ENCODE assay signal across 27 cellular contexts in genomic region chr7:21336743-21337142, GRCh38.
"Had no signal": no experiment of that assay in that cellular context is flagged by ENCODE, and none has a peak within 500 bp of the region (broad histone marks: within the 10 kb centered on the region; RNA-seq: fewer than 3 reads in every experiment).

No MANE protein-coding gene starts in this region.

- H3K9ac ChIP-seq: parathyroid adenoma had no signal

- H3K4me3 Mint-ChIP-seq: activated naive CD4-positive, alpha-beta T cell treated with anti-CD3 and anti-CD28 coated beads for 36 hours; activated naive CD8-positive, alpha-beta T cell treated with anti-CD3 and anti-CD28 coated beads, Interleukin-2, amount 10 ng/mL, durations not matched to agents 7 days and 5 days; central memory CD8-positive, alpha-beta T cell; effector memory CD8-positive, alpha-beta T cell; nephron; stimulated activated naive CD8-positive, alpha-beta T cell treated with anti-CD3 and anti-CD28 coated beads, Interleukin-15, Interleukin-2, amounts not matched to agents 100 ng/mL and 50 ng/mL, for 24 hours had no signal

- ATAC-seq: effector memory CD8-positive, alpha-beta T cell; right cardiac atrium; upper lobe of right lung had no signal

- H3K9me3 Mint-ChIP-seq: central memory CD8-positive, alpha-beta T cell; effector memory CD8-positive, alpha-beta T cell; stimulated activated naive CD8-positive, alpha-beta T cell treated with anti-CD3 and anti-CD28 coated beads, Interleukin-15, Interleukin-2, amounts not matched to agents 100 ng/mL and 50 ng/mL, for 24 hours had no signal

- H3K79me2 ChIP-seq: hepatocyte, parathyroid adenoma had no signal

- H2AFZ ChIP-seq: hepatocyte, parathyroid adenoma had no signal

- H3K4me1 Mint-ChIP-seq: nephron had no signal

- H3K27me3 ChIP-seq: breast epithelium, colonic mucosa, dorsolateral prefrontal cortex, esophagus muscularis mucosa, hepatocyte, thyroid gland, upper lobe of right lung had no signal

- H3K27me3 Mint-ChIP-seq: activated naive CD8-positive, alpha-beta T cell treated with anti-CD3 and anti-CD28 coated beads, Interleukin-2, amount 10 ng/mL, durations not matched to agents 7 days and 5 days; central memory CD8-positive, alpha-beta T cell; effector memory CD8-positive, alpha-beta T cell; stimulated activated naive CD8-positive, alpha-beta T cell treated with anti-CD3 and anti-CD28 coated beads, Interleukin-15, Interleukin-2, amounts not matched to agents 100 ng/mL and 50 ng/mL, for 24 hours had no signal

- H3K27ac ChIP-seq: breast epithelium, colonic mucosa, dorsolateral prefrontal cortex, esophagus muscularis mucosa, hepatocyte, left ventricle myocardium inferior, parathyroid adenoma, thyroid gland, upper lobe of right lung had no signal

- H3K4me3 ChIP-seq: breast epithelium, colonic mucosa, dorsolateral prefrontal cortex, esophagus muscularis mucosa, hepatocyte, left ventricle myocardium inferior, thyroid gland, upper lobe of right lung had no signal

- DNase-seq: activated CD4-positive, alpha-beta T cell treated with anti-CD3 and anti-CD28 coated beads, Interleukin-2, amount 50 U/mL, for 1 hour; activated CD8-positive, alpha-beta memory T cell treated with anti-CD3 and anti-CD28 coated beads, Interleukin-2, amount 50 U/mL, for 48 hours; activated effector memory CD4-positive, alpha-beta T cell treated with Interleukin-2 at 50 U/mL for 16 hours; activated naive CD4-positive, alpha-beta T cell treated with anti-CD3 and anti-CD28 coated beads for 36 hours; activated naive CD8-positive, alpha-beta T cell treated with anti-CD3 and anti-CD28 coated beads, Interleukin-2, amount 10 ng/mL, durations not matched to agents 7 days and 5 days; activated T-cell treated with anti-CD3 and anti-CD28 coated beads, Interleukin-2, amount 50 U/mL, for 48 hours; amniotic stem cell; colonic mucosa; dorsolateral prefrontal cortex; effector memory CD8-positive, alpha-beta T cell; glutamatergic neuron; left ventricle myocardium inferior; midbrain; nucleus accumbens; right cardiac atrium; stimulated activated CD4-positive, alpha-beta T cell treated with anti-CD3 and anti-CD28 coated beads, Interleukin-12 subunit alpha, Interleukin-12 subunit beta, amount 100 ng/mL, for 4 hours; stimulated activated CD4-positive, alpha-beta T cell treated with anti-CD3 and anti-CD28 coated beads, Interleukin-4, amount 100 ng/mL, for 4 hours; substantia nigra; thyroid gland; upper lobe of right lung had no signal

- H3K9me3 ChIP-seq: breast epithelium, colonic mucosa, esophagus muscularis mucosa, thyroid gland, upper lobe of right lung had no signal

- H3K4me1 ChIP-seq: breast epithelium, colonic mucosa, esophagus muscularis mucosa, left ventricle myocardium inferior, parathyroid adenoma, thyroid gland, upper lobe of right lung had no signal

- H3K36me3 ChIP-seq: breast epithelium, colonic mucosa, esophagus muscularis mucosa, left ventricle myocardium inferior, thyroid gland, upper lobe of right lung had no signal

- H3K4me2 ChIP-seq: hepatocyte had no signal

- H3K27ac Mint-ChIP-seq: activated naive CD4-positive, alpha-beta T cell treated with anti-CD3 and anti-CD28 coated beads for 36 hours; nephron had no signal
